12 cellular contexts compared by ENCODE assay signal in genomic region chr22:33492210-33492651, GRCh38.
DNase-seq lines count a peak whose midpoint lies in the region; ATAC-seq, FAIRE-seq and TF ChIP-seq lines count a peak whose summit lies in the region.
"Had no signal": no experiment of that assay in that cellular context is flagged by ENCODE, and none has a peak within 500 bp of the region (broad histone marks: within the 10 kb centered on the region; RNA-seq: fewer than 3 reads in every experiment).

No MANE protein-coding gene starts in this region.

- ATAC-seq in effector memory CD8-positive, alpha-beta T cell (replicated peaks) = peak; percentile 26
- ATAC-seq in GM19395 (IDR thresholded peaks at IDR 0.05; ENCODE audit: unreplicated experiment) (no peak), HG02678 (IDR thresholded peaks at IDR 0.05; ENCODE audit: unreplicated experiment) (no peak)

- DNase-seq in GM12892 (ENCODE audit: insufficient read length) = no peak
- no peak for DNase-seq in effector memory CD8-positive, alpha-beta T cell
- no peak for DNase-seq in NCI-H2171 (lab: John Stamatoyannopoulos, UW)
- DNase-seq in HuH-7 (ENCODE audit: low spot score) = no peak
- DNase-seq: activated CD8-positive, alpha-beta memory T cell treated with anti-CD3 and anti-CD28 coated beads, Interleukin-2, amount 50 U/mL, for 4 hours had no signal

- 13 to 16% methylated on average over 4 of the region's 4 CpGs for WGBS in mesodermal cell (ENCODE audit: insufficient coverage in 2 of 2), 2 experiments

- no peak overlapping the region for H3K4me3 Mint-ChIP-seq in effector memory CD8-positive, alpha-beta T cell

- H3K36me3 Mint-ChIP-seq in effector memory CD8-positive, alpha-beta T cell (ENCODE audit: insufficient read depth) = no peaks in the 10 kb centered on the region

- no peaks in the 10 kb centered on the region for H3K4me1 Mint-ChIP-seq in effector memory CD8-positive, alpha-beta T cell (ENCODE audit: low read depth in 2 of 2)

- H3K4me1 ChIP-seq in BLaER1 treated with 17β-estradiol and CSF1 and Interleukin-3, amounts not matched to agents 10 nM and 100 nM = peaks cover 11 to 25% (median 18%) of the 10 kb centered on the region in 10 experiments
- H3K4me1 ChIP-seq in mesodermal cell (ENCODE audit: control insufficient read depth, insufficient read depth, low read length, poor library complexity, severe bottlenecking) = peaks cover 5% of the 10 kb centered on the region

- no peaks in the 10 kb centered on the region for H3K27me3 ChIP-seq in BLaER1 treated with 17β-estradiol and CSF1 and Interleukin-3, amounts not matched to agents 10 nM and 100 nM

- H3K9ac ChIP-seq in BLaER1 treated with 17β-estradiol and CSF1 and Interleukin-3, amounts not matched to agents 10 nM and 100 nM = peak overlapping the region in 6 of 11 experiments; percentile 8 to 37 (median 23); a peak in 5 of 22 replicates
- H3K9ac ChIP-seq: KMS-11 had no signal

- TF ChIP-seq POLR2A in GM12892 (IDR thresholded peaks at IDR 0.05; ENCODE audit: low read depth, low read length) = no peak

- H3K9me3 ChIP-seq in BLaER1 treated with 17β-estradiol and CSF1 and Interleukin-3, amounts not matched to agents 10 nM and 100 nM (replicated peaks in 1 of 11) = peaks cover 5 to 18% (median 11%) of the 10 kb centered on the region in 11 experiments; a peak in 21 of 22 replicates
- H3K9me3 ChIP-seq in mesodermal cell (ENCODE audit: control insufficient read depth, low read length) = no peaks in the 10 kb centered on the region

- H3K4me2 ChIP-seq in BLaER1 treated with 17β-estradiol and CSF1 and Interleukin-3, amounts not matched to agents 10 nM and 100 nM = peak overlapping the region; percentile 47 to 75 (median 66)
- H3K4me2 ChIP-seq: KMS-11 had no signal

- no peaks in the 10 kb centered on the region for H3K27me3 Mint-ChIP-seq in effector memory CD8-positive, alpha-beta T cell

- H3K4me3 ChIP-seq in BLaER1 treated with 17β-estradiol and CSF1 and Interleukin-3, amounts not matched to agents 10 nM and 100 nM = no peak overlapping the region; a peak in 1 of 20 replicates
- H3K4me3 ChIP-seq in mesodermal cell (ENCODE audit: extremely low read depth, insufficient read depth, low read length, poor library complexity, severe bottlenecking) = no peak overlapping the region

- FAIRE-seq in GM12892 (lab: Jason Lieb, UNC) = peak; percentile 5
- FAIRE-seq: astrocyte, endothelial cell of umbilical vein had no signal

- H3K27ac ChIP-seq in BLaER1 treated with 17β-estradiol and CSF1 and Interleukin-3, amounts not matched to agents 10 nM and 100 nM = peak overlapping the region in 8 of 11 experiments; percentile 6 to 46 (median 32); a peak in 9 of 22 replicates
- H3K27ac ChIP-seq in mesodermal cell (ENCODE audit: low read depth, low read length, severe bottlenecking) = peak overlapping the region; percentile 66
- H3K27ac ChIP-seq: KMS-11 had no signal

- peak overlapping the region in 1 of 2 donors; percentile 16 for H3K27ac Mint-ChIP-seq in effector memory CD8-positive, alpha-beta T cell

- H3K36me3 ChIP-seq in BLaER1 treated with 17β-estradiol and CSF1 and Interleukin-3, amounts not matched to agents 10 nM and 100 nM = peaks cover 0 to 16% (median 6%) of the 10 kb centered on the region in 11 experiments; a peak in 11 of 22 replicates
- no peaks in the 10 kb centered on the region for H3K36me3 ChIP-seq in mesodermal cell (ENCODE audit: control insufficient read depth, insufficient read depth, low read length)

- peaks cover 0 to 8% (median 0%) of the 10 kb centered on the region in 11 experiments; a peak in 3 of 22 replicates for H4K20me1 ChIP-seq in BLaER1 treated with 17β-estradiol and CSF1 and Interleukin-3, amounts not matched to agents 10 nM and 100 nM

- H3K9me3 Mint-ChIP-seq in effector memory CD8-positive, alpha-beta T cell = peaks cover 0 to 2% of the 10 kb centered on the region in 2 donors
